In the genomic region with DNA sequence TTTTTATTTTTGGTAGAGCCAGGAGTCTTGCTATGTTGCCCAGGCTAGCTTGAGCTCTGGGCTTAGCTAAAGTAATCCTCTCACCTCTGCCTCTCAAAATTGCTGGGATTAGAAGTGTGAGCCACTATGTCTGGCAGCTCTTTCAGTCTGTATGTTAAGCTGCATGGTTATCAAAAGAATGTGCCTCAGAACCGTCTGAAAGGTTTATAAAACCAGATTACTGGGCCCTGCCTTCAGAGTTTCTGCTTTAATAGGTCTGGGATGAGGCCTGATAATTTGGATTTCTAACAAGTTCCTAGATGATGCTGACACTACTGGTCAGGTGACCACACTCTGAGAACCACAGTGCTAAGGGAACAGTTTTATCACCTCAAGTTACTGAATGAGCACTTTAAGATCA, we compare ENCODE assay signal across 19 cellular contexts. TPM values are rescaled to one million over a fixed set of nuclear protein-coding genes. Genes with fewer than 3 reads are reported as not detected.
A peak's percentile ranks its signal among the peaks of the same experiment; 100 is the strongest.
DNase-seq lines count a peak whose midpoint lies in the region; ATAC-seq, FAIRE-seq and TF ChIP-seq lines count a peak whose summit lies in the region.
"Had no signal": no experiment of that assay in that cellular context is flagged by ENCODE, and none has a peak within 500 bp of the region (broad histone marks: within the 10 kb centered on the region; RNA-seq: fewer than 3 reads in every experiment).

No MANE protein-coding gene starts in this region.

- DNase-seq in activated T-cell treated with anti-CD3 and anti-CD28 coated beads, Interleukin-2, amount 50 U/mL, for 24 hours = no peak
- DNase-seq in activated T-cell treated with anti-CD3 and anti-CD28 coated beads, Interleukin-2, amount 50 U/mL, for 72 hours = no peak
- no peak for DNase-seq in effector memory CD8-positive, alpha-beta T cell
- peak; percentile 11 for DNase-seq in retinal pigment epithelial cell (ENCODE audit: low read depth)
- DNase-seq in naive thymus-derived CD4-positive, alpha-beta T cell = no peak
- no peak for DNase-seq in RCC 7860 (ENCODE audit: low spot score)
- DNase-seq: C1 segment of cervical spinal cord; CD4-positive, CD25-positive, alpha-beta regulatory T cell; CD8-positive, alpha-beta memory T cell; COR-L47; DMS153; DMS79; GDM1; GOT3; H9 had no signal

- ATAC-seq in activated T-cell treated with anti-CD3 and anti-CD28 coated beads, Interleukin-2, amount 50 U/mL, for 72 hours (replicated peaks in 1 of 2) = no peak
- no peak for ATAC-seq in effector memory CD8-positive, alpha-beta T cell (replicated peaks)
- no peak for ATAC-seq in naive thymus-derived CD4-positive, alpha-beta T cell
- no peak for ATAC-seq in GM21515 (IDR thresholded peaks at IDR 0.05; ENCODE audit: unreplicated experiment)

- no peaks in the 10 kb centered on the region for H3K27me3 ChIP-seq in naive thymus-derived CD4-positive, alpha-beta T cell (ENCODE audit: control insufficient read depth in 2 of 2, insufficient read depth in 2 of 2, low read length in 2 of 2)

- no peaks in the 10 kb centered on the region for H3K4me1 ChIP-seq in naive thymus-derived CD4-positive, alpha-beta T cell (ENCODE audit: control insufficient read depth in 2 of 2, insufficient read depth in 2 of 2, low read length in 2 of 2)

- intact Hi-C loops in naive thymus-derived CD4-positive, alpha-beta T cell (cut with micrococcal nuclease) = no loop called here

- no peaks in the 10 kb centered on the region for H3K9me3 ChIP-seq in naive thymus-derived CD4-positive, alpha-beta T cell (ENCODE audit: control insufficient read depth in 2 of 3, low read length in 3 of 3)

- no peaks in the 10 kb centered on the region for H3K4me1 Mint-ChIP-seq in activated T-cell treated with anti-CD3 and anti-CD28 coated beads, Interleukin-2, amount 50 U/mL, for 24 hours (ENCODE audit: low read depth)
- H3K4me1 Mint-ChIP-seq in activated T-cell treated with anti-CD3 and anti-CD28 coated beads, Interleukin-2, amount 50 U/mL, for 72 hours (ENCODE audit: low read depth) = no peaks in the 10 kb centered on the region
- no peaks in the 10 kb centered on the region for H3K4me1 Mint-ChIP-seq in effector memory CD8-positive, alpha-beta T cell (ENCODE audit: low read depth in 2 of 2)
- peaks cover 0 to 12% (median 2%) of the 10 kb centered on the region in 7 donors for H3K4me1 Mint-ChIP-seq in naive thymus-derived CD4-positive, alpha-beta T cell
- H3K4me1 Mint-ChIP-seq: B cell, H9 had no signal

- peak overlapping the region; percentile 18 for H3K27ac Mint-ChIP-seq in activated T-cell treated with anti-CD3 and anti-CD28 coated beads, Interleukin-2, amount 50 U/mL, for 24 hours
- H3K27ac Mint-ChIP-seq in activated T-cell treated with anti-CD3 and anti-CD28 coated beads, Interleukin-2, amount 50 U/mL, for 72 hours = no peak overlapping the region
- peak overlapping the region; percentile 12 to 35 for H3K27ac Mint-ChIP-seq in effector memory CD8-positive, alpha-beta T cell
- H3K27ac Mint-ChIP-seq in naive thymus-derived CD4-positive, alpha-beta T cell = no peak overlapping the region
- H3K27ac Mint-ChIP-seq: B cell; CD4-positive, CD25-positive, alpha-beta regulatory T cell; CD8-positive, alpha-beta memory T cell; H9 had no signal

- POLR2A ChIA-PET in naive thymus-derived CD4-positive, alpha-beta T cell (lab: Charles Lee) = no interaction called here

- H3K4me3 ChIP-seq in retinal pigment epithelial cell (ENCODE audit: low read length) = no peak overlapping the region
- no peak overlapping the region for H3K4me3 ChIP-seq in naive thymus-derived CD4-positive, alpha-beta T cell (ENCODE audit: low read length)

- FAIRE-seq in RCC 7860 (lab: Jason Lieb, UNC) = no peak
- FAIRE-seq: GM12892, GM18507 had no signal

- CTCF ChIA-PET in naive thymus-derived CD4-positive, alpha-beta T cell (lab: Charles Lee) = no interaction called here

- H3K27ac ChIP-seq in naive thymus-derived CD4-positive, alpha-beta T cell (ENCODE audit: low read depth, low read length) = no peak overlapping the region

- TF ChIP-seq CTCF in retinal pigment epithelial cell (conservative IDR thresholded peaks at IDR 0.05; ENCODE audit: low read depth, low read length) = no peak

- no peaks in the 10 kb centered on the region for H3K9me3 Mint-ChIP-seq in activated T-cell treated with anti-CD3 and anti-CD28 coated beads, Interleukin-2, amount 50 U/mL, for 24 hours
- no peaks in the 10 kb centered on the region for H3K9me3 Mint-ChIP-seq in activated T-cell treated with anti-CD3 and anti-CD28 coated beads, Interleukin-2, amount 50 U/mL, for 72 hours
- no peaks in the 10 kb centered on the region for H3K9me3 Mint-ChIP-seq in effector memory CD8-positive, alpha-beta T cell
- no peaks in the 10 kb centered on the region for H3K9me3 Mint-ChIP-seq in naive thymus-derived CD4-positive, alpha-beta T cell
- H3K9me3 Mint-ChIP-seq: CD4-positive, CD25-positive, alpha-beta regulatory T cell; CD8-positive, alpha-beta memory T cell; H9 had no signal

- no peaks in the 10 kb centered on the region for H3K27me3 Mint-ChIP-seq in activated T-cell treated with anti-CD3 and anti-CD28 coated beads, Interleukin-2, amount 50 U/mL, for 24 hours
- no peaks in the 10 kb centered on the region for H3K27me3 Mint-ChIP-seq in activated T-cell treated with anti-CD3 and anti-CD28 coated beads, Interleukin-2, amount 50 U/mL, for 72 hours (ENCODE audit: low read depth)
- no peaks in the 10 kb centered on the region for H3K27me3 Mint-ChIP-seq in effector memory CD8-positive, alpha-beta T cell
- no peaks in the 10 kb centered on the region for H3K27me3 Mint-ChIP-seq in naive thymus-derived CD4-positive, alpha-beta T cell
- H3K27me3 Mint-ChIP-seq: B cell; CD4-positive, CD25-positive, alpha-beta regulatory T cell; CD8-positive, alpha-beta memory T cell had no signal

- peaks cover 80% of the 10 kb centered on the region for H3K36me3 Mint-ChIP-seq in activated T-cell treated with anti-CD3 and anti-CD28 coated beads, Interleukin-2, amount 50 U/mL, for 24 hours (ENCODE audit: low read depth)
- peaks cover 8 to 26% of the 10 kb centered on the region in 2 donors for H3K36me3 Mint-ChIP-seq in activated T-cell treated with anti-CD3 and anti-CD28 coated beads, Interleukin-2, amount 50 U/mL, for 72 hours (ENCODE audit: insufficient read depth in 2 of 2)
- peaks cover 75% of the 10 kb centered on the region for H3K36me3 Mint-ChIP-seq in effector memory CD8-positive, alpha-beta T cell (ENCODE audit: insufficient read depth)
- H3K36me3 Mint-ChIP-seq in naive thymus-derived CD4-positive, alpha-beta T cell = peaks cover 14 to 42% (median 25%) of the 10 kb centered on the region in 5 donors

- H3K36me3 ChIP-seq in naive thymus-derived CD4-positive, alpha-beta T cell (ENCODE audit: control insufficient read depth in 2 of 3, insufficient read depth in 3 of 3, low read length in 3 of 3) = peaks cover 0 to 60% (median 24%) of the 10 kb centered on the region in 3 experiments

- no peak overlapping the region for H3K4me3 Mint-ChIP-seq in activated T-cell treated with anti-CD3 and anti-CD28 coated beads, Interleukin-2, amount 50 U/mL, for 24 hours
- H3K4me3 Mint-ChIP-seq in activated T-cell treated with anti-CD3 and anti-CD28 coated beads, Interleukin-2, amount 50 U/mL, for 72 hours = no peak overlapping the region
- H3K4me3 Mint-ChIP-seq in effector memory CD8-positive, alpha-beta T cell = no peak overlapping the region
- H3K4me3 Mint-ChIP-seq in naive thymus-derived CD4-positive, alpha-beta T cell = no peak overlapping the region
- H3K4me3 Mint-ChIP-seq: B cell; CD4-positive, CD25-positive, alpha-beta regulatory T cell; CD8-positive, alpha-beta memory T cell; H9 had no signal

RNA-seq across cellular contexts. Expression of a gene that starts 34.6 kb away (rescaled TPM):
- 10 to 100 TPM; 33.7 to 38.6 TPM for total RNA-seq in activated T-cell treated with anti-CD3 and anti-CD28 coated beads, Interleukin-2, amount 50 U/mL, for 72 hours
- 10 to 100 TPM; 40.6 to 59.4 (median 43.1) TPM for total RNA-seq in naive thymus-derived CD4-positive, alpha-beta T cell
- 1 to 10 TPM; 6.8 to 7.5 TPM for polyA plus RNA-seq in naive thymus-derived CD4-positive, alpha-beta T cell

RNA-seq across cellular contexts. Expression of a gene that starts 40.0 kb away (rescaled TPM):
- 10 to 100 TPM; 71.4 to 84.3 TPM for total RNA-seq in activated T-cell treated with anti-CD3 and anti-CD28 coated beads, Interleukin-2, amount 50 U/mL, for 72 hours
- 10 to 100 TPM; 42.9 to 77.3 (median 67.5) TPM for total RNA-seq in naive thymus-derived CD4-positive, alpha-beta T cell
- 10 to 100 TPM; 74.3 to 96.9 TPM for polyA plus RNA-seq in naive thymus-derived CD4-positive, alpha-beta T cell

Comparison
In these comparisons a context has a peak if more than half of its experiments do, and no peak if none do; other contexts are left out.
1. H3K27ac Mint-ChIP-seq: peak in activated T-cell treated with anti-CD3 and anti-CD28 coated beads, Interleukin-2, amount 50 U/mL, for 24 hours (single experiment) and effector memory CD8-positive, alpha-beta T cell (2 of 2); none in activated T-cell treated with anti-CD3 and anti-CD28 coated beads, Interleukin-2, amount 50 U/mL, for 72 hours (single experiment) and naive thymus-derived CD4-positive, alpha-beta T cell (0 of 9).